8 cellular contexts compared by ENCODE assay signal in genomic region chr1:17438176-17438976, GRCh38. TPM values are rescaled to one million over a fixed set of nuclear protein-coding genes. Genes with fewer than 3 reads are reported as not detected.
DNase-seq lines count a peak whose midpoint lies in the region; ATAC-seq and TF ChIP-seq lines count a peak whose summit lies in the region.

No MANE protein-coding gene starts in this region.

- TF ChIP-seq CTCF in BJ (IDR thresholded peaks at IDR 0.05; ENCODE audit: insufficient read depth, low read depth, low read length) (no peak), cardiac muscle cell (IDR thresholded peaks at IDR 0.05; ENCODE audit: low read depth, low read length) (no peak), parathyroid adenoma (IDR thresholded peaks at IDR 0.05) (no peak), upper lobe of left lung (IDR thresholded peaks at IDR 0.05) (peak in 1 of 6 experiments; percentile 3)

- POLR2A ChIA-PET in BJ (lab: Charles Lee), result no interaction called here

- peaks cover 4% of the 10 kb centered on the region for H3K36me3 ChIP-seq in BJ (ENCODE audit: control insufficient read depth, insufficient read depth, low read length)
- H3K36me3 ChIP-seq in cardiac muscle cell, result peaks cover 12% of the 10 kb centered on the region
- no peaks in the 10 kb centered on the region for H3K36me3 ChIP-seq in parathyroid adenoma (ENCODE audit: control insufficient read depth, insufficient read depth, low read length)
- H3K36me3 ChIP-seq in upper lobe of left lung, result peaks cover 0 to 9% (median 2%) of the 10 kb centered on the region in 4 donors

- H3K27me3 Mint-ChIP-seq in activated naive CD8-positive, alpha-beta T cell, result no peaks in the 10 kb centered on the region

- CTCF ChIA-PET in BJ (lab: Yijun Ruan, JAX), result interaction anchor here (0.7 to 2.3 kb wide), 3 partner anchors 14 to 64 kb away, joined by 3 to 9 read pairs (median 4); no protein-coding TSS in a partner anchor

- H3K79me2 ChIP-seq in parathyroid adenoma, result no peaks in the 10 kb centered on the region

- peak; percentile 34 for ATAC-seq in GM19351 (IDR thresholded peaks at IDR 0.05; ENCODE audit: unreplicated experiment)
- peak in 1 of 2 donors; percentile 67 for ATAC-seq in upper lobe of left lung (ENCODE audit: low FRiP score in 2 of 2)

- peak overlapping the region; percentile 98 for H3K4me3 Mint-ChIP-seq in activated naive CD8-positive, alpha-beta T cell

- TF ChIP-seq POLR2A in upper lobe of left lung (IDR thresholded peaks at IDR 0.05), result peak in 2 of 4 donors; percentile 15 to 30

- WGBS in upper lobe of left lung, 2 donors, result 0% methylated on average over 18 to 20 of the region's 81 CpGs

- DNase-seq in BJ (ENCODE audit: low read depth) (no peak), HuH-7.5 (ENCODE audit: low spot score) (peak; percentile 65), SKM-1 (lab: John Stamatoyannopoulos, UW; ENCODE audit: unreplicated experiment) (peak; percentile 60), cardiac muscle cell (ENCODE audit: low read depth in 1 of 2, low spot score in 1 of 2) (peak; percentile 69 to 77), upper lobe of left lung (peak; percentile 77 to 91)

- H3K4me3 ChIP-seq in BJ (ENCODE audit: low read depth, low read length) (peak overlapping the region; percentile 73), cardiac muscle cell (peak overlapping the region; percentile 96), parathyroid adenoma (ENCODE audit: low read depth, low read length) (peak overlapping the region; percentile 97), upper lobe of left lung (peak overlapping the region; percentile 66 to 98 (median 86))

- H3K27ac ChIP-seq in cardiac muscle cell (peak overlapping the region; percentile 91), parathyroid adenoma (peak overlapping the region; percentile 32), upper lobe of left lung (peak overlapping the region; percentile 87 to 93 (median 89))

- TF ChIP-seq EP300 in upper lobe of left lung (IDR thresholded peaks at IDR 0.05), result no peak

- H3K27ac Mint-ChIP-seq in activated naive CD8-positive, alpha-beta T cell, result peak overlapping the region; percentile 99

- H3K4me2 ChIP-seq in parathyroid adenoma (ENCODE audit: low read length), result peak overlapping the region; percentile 95

- H3K4me1 ChIP-seq in cardiac muscle cell (ENCODE audit: low read depth), result peaks cover 12% of the 10 kb centered on the region
- no peaks in the 10 kb centered on the region for H3K4me1 ChIP-seq in parathyroid adenoma
- peaks cover 16 to 64% (median 31%) of the 10 kb centered on the region in 4 donors for H3K4me1 ChIP-seq in upper lobe of left lung

- no peaks in the 10 kb centered on the region for H3K27me3 ChIP-seq in BJ (ENCODE audit: control insufficient read depth, insufficient read depth, low read length)
- peaks cover 20% of the 10 kb centered on the region for H3K27me3 ChIP-seq in cardiac muscle cell
- H3K27me3 ChIP-seq in parathyroid adenoma (ENCODE audit: control insufficient read depth, insufficient read depth, low read length), result no peaks in the 10 kb centered on the region
- H3K27me3 ChIP-seq in upper lobe of left lung, result no peaks in the 10 kb centered on the region

- H2AFZ ChIP-seq in parathyroid adenoma, result peak overlapping the region; percentile 48

- no peaks in the 10 kb centered on the region for H3K9me3 Mint-ChIP-seq in activated naive CD8-positive, alpha-beta T cell (ENCODE audit: low read depth)

- peaks cover 54% of the 10 kb centered on the region for H3K4me1 Mint-ChIP-seq in activated naive CD8-positive, alpha-beta T cell (ENCODE audit: low read depth)

- H3K9ac ChIP-seq in parathyroid adenoma, result no peak overlapping the region

- H3K9me3 ChIP-seq in cardiac muscle cell (ENCODE audit: low read depth) (no peaks in the 10 kb centered on the region), parathyroid adenoma (ENCODE audit: control insufficient read depth, low read length) (no peaks in the 10 kb centered on the region), upper lobe of left lung (no peaks in the 10 kb centered on the region)

- H3K36me3 Mint-ChIP-seq in activated naive CD8-positive, alpha-beta T cell, result no peaks in the 10 kb centered on the region

RNA-seq across cellular contexts. Expression of gene RCC2, which starts 1.1 kb away (rescaled TPM):
- 32.9 and 42.2 TPM in 2 replicates for polyA plus RNA-seq in BJ (2011; rRNA removed)
- 36.7 and 72.0 TPM in 2 replicates for polyA minus RNA-seq in BJ (2011; rRNA and poly(A)+ RNA removed)
- 54.8 and 61.5 TPM in 2 replicates for total RNA-seq in cardiac muscle cell
- 34.0 and 39.2 TPM in 2 replicates for polyA plus RNA-seq in cardiac muscle cell
- total RNA-seq in upper lobe of left lung, result 10 to 100 TPM; 32.1 to 66.2 (median 47.7) TPM

Comparison
In these comparisons a context has a peak if more than half of its experiments do, and no peak if none do; other contexts are left out.
1. H3K27ac ChIP-seq: peak in every context shown above with its lines; median percentile 91 in cardiac muscle cell; 89 in upper lobe of left lung; 32 in parathyroid adenoma.